Comparison of ENCODE assay signal across 8 cellular contexts in the genomic region with DNA sequence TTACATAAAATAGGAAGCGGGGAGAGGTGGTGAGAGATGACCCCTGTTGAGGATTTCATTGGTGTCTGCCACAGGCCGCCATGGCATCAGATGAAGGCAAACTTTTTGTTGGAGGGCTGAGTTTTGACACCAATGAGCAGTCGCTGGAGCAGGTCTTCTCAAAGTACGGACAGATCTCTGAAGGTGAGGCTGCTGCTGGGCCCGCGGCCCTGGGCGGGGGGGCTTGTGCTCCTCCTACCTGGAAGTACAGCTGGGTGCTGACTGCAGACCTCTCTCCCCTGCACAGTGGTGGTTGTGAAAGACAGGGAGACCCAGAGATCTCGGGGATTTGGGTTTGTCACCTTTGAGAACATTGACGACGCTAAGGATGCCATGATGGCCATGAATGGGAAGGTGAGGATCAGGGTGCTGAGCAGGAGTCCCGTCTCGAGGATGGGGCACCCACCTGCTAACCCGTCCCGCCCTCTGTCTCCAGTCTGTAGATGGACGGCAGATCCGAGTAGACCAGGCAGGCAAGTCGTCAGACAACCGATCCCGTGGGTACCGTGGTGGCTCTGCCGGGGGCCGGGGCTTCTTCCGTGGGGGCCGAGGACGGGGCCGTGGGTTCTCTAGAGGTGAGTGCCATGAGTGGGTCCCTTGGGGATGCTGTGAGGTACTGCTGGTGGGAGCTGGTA. TPM values are rescaled to one million over a fixed set of nuclear protein-coding genes. Genes with fewer than 3 reads are reported as not detected.
DNase-seq lines count a peak whose midpoint lies in the region; ATAC-seq, FAIRE-seq and TF ChIP-seq lines count a peak whose summit lies in the region.

No MANE protein-coding gene starts in this region.

- no TSS peak for BruUV-seq in HepG2 (replicated peaks; lab: Mats Ljungman, UMichigan)

- H3K79me2 ChIP-seq in HepG2 (ENCODE audit: insufficient read depth, low read length), result peaks cover 34% of the 10 kb centered on the region

- H3K9me3 ChIP-seq in HepG2 (ENCODE audit: low read length) (no peaks in the 10 kb centered on the region), thyroid gland (no peaks in the 10 kb centered on the region)

- H2AFZ ChIP-seq in HepG2 (ENCODE audit: low read length), result no peak overlapping the region

- TF ChIP-seq EP300 in HepG2 (IDR thresholded peaks at IDR 0.05; ENCODE audit: low read depth in 2 of 2, low read length in 2 of 2) (no peak), HepG2 (CRISPR knock-in tag; IDR thresholded peaks at IDR 0.05; ENCODE audit: borderline replicate concordance) (no peak)

- POLR2A ChIA-PET in HepG2 (lab: Yijun Ruan, JAX), result interaction anchor here (1.3 to 4.2 kb wide), 3 partner anchors 26 to 103 kb away, joined by 4 to 41 read pairs (median 5); no protein-coding TSS in a partner anchor

- peaks cover 53% of the 10 kb centered on the region for H3K36me3 Mint-ChIP-seq in activated T-cell treated with anti-CD3 and anti-CD28 coated beads, Interleukin-2, amount 50 U/mL, for 24 hours (ENCODE audit: low read depth)
- peaks cover 44% of the 10 kb centered on the region for H3K36me3 Mint-ChIP-seq in activated naive CD8-positive, alpha-beta T cell treated with anti-CD3 and anti-CD28 coated beads, Interleukin-2, amount 50 U/mL, for 24 hours (ENCODE audit: low read depth)

- peaks cover 77% of the 10 kb centered on the region for H3K4me1 ChIP-seq in HepG2 (ENCODE audit: insufficient read depth, low read length)
- peaks cover 55 to 80% of the 10 kb centered on the region in 2 donors for H3K4me1 ChIP-seq in thyroid gland

- peak; percentile 59 for DNase-seq in activated T-cell treated with anti-CD3 and anti-CD28 coated beads, Interleukin-2, amount 50 U/mL, for 24 hours
- DNase-seq in activated T-cell treated with anti-CD3 and anti-CD28 coated beads, Interleukin-2, amount 50 U/mL, for 1 hour, result no peak
- no peak for DNase-seq in activated naive CD8-positive, alpha-beta T cell treated with anti-CD3 and anti-CD28 coated beads, Interleukin-2, amount 50 U/mL, for 24 hours
- DNase-seq in HepG2 (ENCODE audit: low spot score), result no peak
- DNase-seq in thyroid gland, result peak in 1 of 2 donors; percentile 40
- no peak for DNase-seq in AG08395 (ENCODE audit: low spot score)
- DNase-seq in KBM-7, result no peak
- no peak for DNase-seq in GM13976 (ENCODE audit: low spot score)

- H3K27ac ChIP-seq in HepG2 (ENCODE audit: extremely low read length, insufficient read depth, low read length) (peak overlapping the region; percentile 85), thyroid gland (peak overlapping the region; percentile 84 to 95 (median 93))

- TF ChIP-seq POLR2A in HepG2 (IDR thresholded peaks at IDR 0.05; ENCODE audit: insufficient read depth in 1 of 2, low read depth in 2 of 2, low read length in 2 of 2), result no peak; a peak in 1 of 4 replicates
- TF ChIP-seq POLR2A in thyroid gland (IDR thresholded peaks at IDR 0.05), result no peak

- H3K27ac Mint-ChIP-seq in activated T-cell treated with anti-CD3 and anti-CD28 coated beads, Interleukin-2, amount 50 U/mL, for 24 hours, result peak overlapping the region; percentile 97
- peak overlapping the region; percentile 96 for H3K27ac Mint-ChIP-seq in activated naive CD8-positive, alpha-beta T cell treated with anti-CD3 and anti-CD28 coated beads, Interleukin-2, amount 50 U/mL, for 24 hours

- H3K4me1 Mint-ChIP-seq in activated T-cell treated with anti-CD3 and anti-CD28 coated beads, Interleukin-2, amount 50 U/mL, for 24 hours (ENCODE audit: low read depth), result peaks cover 68% of the 10 kb centered on the region
- peaks cover 67% of the 10 kb centered on the region for H3K4me1 Mint-ChIP-seq in activated naive CD8-positive, alpha-beta T cell treated with anti-CD3 and anti-CD28 coated beads, Interleukin-2, amount 50 U/mL, for 24 hours

- TF ChIP-seq RAD21 in HepG2 (CRISPR knock-in tag; IDR thresholded peaks at IDR 0.05), result no peak

- peak overlapping the region; percentile 91 for H3K4me3 Mint-ChIP-seq in activated T-cell treated with anti-CD3 and anti-CD28 coated beads, Interleukin-2, amount 50 U/mL, for 24 hours
- H3K4me3 Mint-ChIP-seq in activated naive CD8-positive, alpha-beta T cell treated with anti-CD3 and anti-CD28 coated beads, Interleukin-2, amount 50 U/mL, for 24 hours, result peak overlapping the region; percentile 95

- H3K9ac ChIP-seq in HepG2 (ENCODE audit: insufficient read depth, low read depth, low read length), result peak overlapping the region; percentile 90; the same call in 1 of the 2 replicates

- TF ChIP-seq CTCF in HepG2 (CRISPR knock-in tag; IDR thresholded peaks at IDR 0.05) (no peak), thyroid gland (IDR thresholded peaks at IDR 0.05) (no peak), GM13976 (IDR thresholded peaks at IDR 0.05; ENCODE audit: borderline replicate concordance, control extremely low read depth, extremely low read depth, insufficient read depth, missing control alignments) (no peak)

- in situ Hi-C loops in HepG2 (cut with HindIII; ENCODE audit: extremely low pct_ligation_motif_present, low pct_unique_long_range_greater_than_20kb) (no loop called here), KBM-7 (cut with MboI; ENCODE audit: low pct_unique_long_range_greater_than_20kb, low sequenced_read_pairs) (no loop called here), GM13976 (cut with MboI; ENCODE audit: low sequenced_read_pairs, unreplicated experiment) (no loop called here)

- FAIRE-seq in HepG2 (lab: Jason Lieb, UNC), result no peak

- ATAC-seq in activated naive CD8-positive, alpha-beta T cell treated with anti-CD3 and anti-CD28 coated beads, Interleukin-2, amount 50 U/mL, for 24 hours, result no peak
- ATAC-seq in HepG2, result no peak

- H4K20me1 ChIP-seq in HepG2 (ENCODE audit: insufficient read depth, low read length), result peaks cover 36% of the 10 kb centered on the region

- H3K9me3 Mint-ChIP-seq in activated T-cell treated with anti-CD3 and anti-CD28 coated beads, Interleukin-2, amount 50 U/mL, for 24 hours, result no peaks in the 10 kb centered on the region
- no peaks in the 10 kb centered on the region for H3K9me3 Mint-ChIP-seq in activated naive CD8-positive, alpha-beta T cell treated with anti-CD3 and anti-CD28 coated beads, Interleukin-2, amount 50 U/mL, for 24 hours

- WGBS in HepG2 (ENCODE audit: low lambda C conversion rate), result 92% methylated on average over 20 of the region's 26 CpGs
- 56 to 61% methylated on average over 15 to 19 of the region's 26 CpGs for WGBS in thyroid gland, 2 donors

- peak overlapping the region in 2 of 3 experiments; percentile 59 to 83; a peak in 1 of 6 replicates for H3K4me3 ChIP-seq in HepG2 (replicated peaks in 1 of 3; ENCODE audit: insufficient read depth in 1 of 3, low read depth in 2 of 3, low read length in 3 of 3)
- peak overlapping the region in 1 of 3 donors; percentile 48 for H3K4me3 ChIP-seq in thyroid gland (replicated peaks in 1 of 3)

- peak overlapping the region; percentile 100 for H3K4me2 ChIP-seq in HepG2 (ENCODE audit: low read depth, low read length)

- H3K27me3 Mint-ChIP-seq in activated T-cell treated with anti-CD3 and anti-CD28 coated beads, Interleukin-2, amount 50 U/mL, for 24 hours, result no peaks in the 10 kb centered on the region
- H3K27me3 Mint-ChIP-seq in activated naive CD8-positive, alpha-beta T cell treated with anti-CD3 and anti-CD28 coated beads, Interleukin-2, amount 50 U/mL, for 24 hours, result no peaks in the 10 kb centered on the region

- H3K27me3 ChIP-seq in HepG2 (ENCODE audit: control insufficient read depth in 1 of 2, insufficient read depth in 2 of 2, low read length in 2 of 2) (no peaks in the 10 kb centered on the region), thyroid gland (no peaks in the 10 kb centered on the region)

- intact Hi-C loops in HepG2 (cut with micrococcal nuclease; ENCODE audit: unreplicated experiment) (no loop called here), thyroid gland (cut with DNase I) (no loop called here)

- H3K36me3 ChIP-seq in HepG2 (replicated peaks in 1 of 2; ENCODE audit: control insufficient read depth in 1 of 2, insufficient read depth in 2 of 2, low read length in 2 of 2), result peaks cover 19 to 46% of the 10 kb centered on the region in 2 experiments
- H3K36me3 ChIP-seq in thyroid gland, result peaks cover 42 to 52% of the 10 kb centered on the region in 2 donors

- CTCF ChIA-PET in HepG2 (lab: Yijun Ruan, JAX; ENCODE audit: low intra/inter-chr PET ratio, low total read pairs), result no interaction called here

RNA-seq across cellular contexts. Expression of gene CIRBP, which starts 1.9 kb away (rescaled TPM):
- 133 and 135 TPM in 2 replicates for total RNA-seq in HepG2 (2016; rRNA removed; fragmentation: Illumina TruSeq; extraction: Trizol)
- total RNA-seq in HepG2 (2016; cell fraction: cytosol; rRNA removed; fragmentation: Illumina TruSeq; extraction: Trizol; ENCODE audit: low read depth), result 96.6 and 116 TPM in 2 replicates
- total RNA-seq in HepG2 (2016; cell fraction: insoluble cytoplasmic fraction; rRNA removed; fragmentation: Illumina TruSeq; extraction: Trizol), result 122 and 153 TPM in 2 replicates
- 83.7 and 88.2 TPM in 2 replicates for total RNA-seq in HepG2 (2016; cell fraction: membrane; rRNA removed; fragmentation: Illumina TruSeq; extraction: Trizol)
- 100 and 108 TPM in 2 replicates for total RNA-seq in HepG2 (2016; cell fraction: nucleus; rRNA removed; fragmentation: Illumina TruSeq; extraction: Trizol)
- polyA plus RNA-seq in HepG2 (2011; rRNA removed), result 140 and 177 TPM in 2 replicates
- polyA plus RNA-seq in HepG2 (2011; cell fraction: cytosol; rRNA removed), result 120 and 152 TPM in 2 replicates
- polyA plus RNA-seq in HepG2 (2011; cell fraction: nucleus; rRNA removed), result 887 and 1,037 TPM in 2 replicates
- polyA plus RNA-seq in HepG2 (2012), result 154 and 221 TPM in 2 replicates
- 39.2 and 45.5 TPM in 2 replicates for polyA plus RNA-seq in HepG2 (2016; cell fraction: cytosol; fragmentation: Illumina TruSeq; extraction: Trizol; ENCODE audit: low read depth)
- polyA plus RNA-seq in HepG2 (2016; cell fraction: insoluble cytoplasmic fraction; fragmentation: Illumina TruSeq; extraction: Trizol; ENCODE audit: low read depth), result 156 and 182 TPM in 2 replicates
- polyA plus RNA-seq in HepG2 (2016; cell fraction: membrane; fragmentation: Illumina TruSeq; extraction: Trizol; ENCODE audit: low read depth), result 63.6 and 72.0 TPM in 2 replicates
- 293 and 318 TPM in 2 replicates for polyA plus RNA-seq in HepG2 (2016; cell fraction: nucleus; fragmentation: Illumina TruSeq; extraction: Trizol; ENCODE audit: insufficient read depth, low read depth)
- polyA minus RNA-seq in HepG2 (2011; rRNA and poly(A)+ RNA removed; ENCODE audit: low replicate concordance), result 38.8 and 49.7 TPM in 2 replicates
- polyA minus RNA-seq in HepG2 (2011; cell fraction: cytosol; rRNA and poly(A)+ RNA removed), result 32.8 and 38.9 TPM in 2 replicates
- 106 and 131 TPM in 2 replicates for polyA minus RNA-seq in HepG2 (2011; cell fraction: nucleus; rRNA and poly(A)+ RNA removed)
- 1,000 to 10,000 TPM in 2 of 4 donors, 100 to 1,000 TPM in 2; 679 to 1,194 (median 893) TPM for total RNA-seq in thyroid gland

RNA-seq across cellular contexts. Expression of gene FAM174C, which starts 4.3 kb away (rescaled TPM):
- total RNA-seq in HepG2 (2016; rRNA removed; fragmentation: Illumina TruSeq; extraction: Trizol), result 21.9 and 31.3 TPM in 2 replicates
- 67.5 and 90.2 TPM in 2 replicates for total RNA-seq in HepG2 (2016; cell fraction: cytosol; rRNA removed; fragmentation: Illumina TruSeq; extraction: Trizol; ENCODE audit: low read depth)
- 14.2 and 28.2 TPM in 2 replicates for total RNA-seq in HepG2 (2016; cell fraction: insoluble cytoplasmic fraction; rRNA removed; fragmentation: Illumina TruSeq; extraction: Trizol)
- total RNA-seq in HepG2 (2016; cell fraction: membrane; rRNA removed; fragmentation: Illumina TruSeq; extraction: Trizol), result 57.9 and 74.3 TPM in 2 replicates
- 18.6 and 22.9 TPM in 2 replicates for total RNA-seq in HepG2 (2016; cell fraction: nucleus; rRNA removed; fragmentation: Illumina TruSeq; extraction: Trizol)
- 19.5 and 21.2 TPM in 2 replicates for polyA plus RNA-seq in HepG2 (2011; rRNA removed)
- polyA plus RNA-seq in HepG2 (2011; cell fraction: cytosol; rRNA removed), result 21.0 and 42.4 TPM in 2 replicates
- polyA plus RNA-seq in HepG2 (2011; cell fraction: nucleus; rRNA removed), result 45.8 and 49.4 TPM in 2 replicates
- 14.1 and 18.2 TPM in 2 replicates for polyA plus RNA-seq in HepG2 (2012)
- 104 and 136 TPM in 2 replicates for polyA plus RNA-seq in HepG2 (2016; cell fraction: cytosol; fragmentation: Illumina TruSeq; extraction: Trizol; ENCODE audit: low read depth)
- polyA plus RNA-seq in HepG2 (2016; cell fraction: insoluble cytoplasmic fraction; fragmentation: Illumina TruSeq; extraction: Trizol; ENCODE audit: low read depth), result 24.1 and 30.7 TPM in 2 replicates
- 78.9 and 88.8 TPM in 2 replicates for polyA plus RNA-seq in HepG2 (2016; cell fraction: membrane; fragmentation: Illumina TruSeq; extraction: Trizol; ENCODE audit: low read depth)
- polyA plus RNA-seq in HepG2 (2016; cell fraction: nucleus; fragmentation: Illumina TruSeq; extraction: Trizol; ENCODE audit: insufficient read depth, low read depth), result 43.0 and 56.8 TPM in 2 replicates
- polyA minus RNA-seq in HepG2 (2011; rRNA and poly(A)+ RNA removed; ENCODE audit: low replicate concordance), result 15.5 and 24.8 TPM in 2 replicates
- polyA minus RNA-seq in HepG2 (2011; cell fraction: cytosol; rRNA and poly(A)+ RNA removed), result 9.4 and 11.7 TPM in 2 replicates
- polyA minus RNA-seq in HepG2 (2011; cell fraction: nucleus; rRNA and poly(A)+ RNA removed), result 6.5 and 6.8 TPM in 2 replicates
- total RNA-seq in thyroid gland, result 100 to 1,000 TPM in 1 of 4 donors, 10 to 100 TPM in 3; 50.8 to 114 (median 64.6) TPM

RNA-seq across cellular contexts. Expression of gene EFNA2, which starts 14.7 kb away (rescaled TPM):
- 4.3 and 9.9 TPM in 2 replicates for total RNA-seq in HepG2 (2016; rRNA removed; fragmentation: Illumina TruSeq; extraction: Trizol)
- 15.0 and 18.4 TPM in 2 replicates for total RNA-seq in HepG2 (2016; cell fraction: cytosol; rRNA removed; fragmentation: Illumina TruSeq; extraction: Trizol; ENCODE audit: low read depth)
- total RNA-seq in HepG2 (2016; cell fraction: insoluble cytoplasmic fraction; rRNA removed; fragmentation: Illumina TruSeq; extraction: Trizol), result 5.2 and 11.1 TPM in 2 replicates
- total RNA-seq in HepG2 (2016; cell fraction: membrane; rRNA removed; fragmentation: Illumina TruSeq; extraction: Trizol), result 27.1 and 33.2 TPM in 2 replicates
- 3.7 and 6.5 TPM in 2 replicates for total RNA-seq in HepG2 (2016; cell fraction: nucleus; rRNA removed; fragmentation: Illumina TruSeq; extraction: Trizol)
- polyA plus RNA-seq in HepG2 (2011; rRNA removed), result 6.0 and 11.1 TPM in 2 replicates
- polyA plus RNA-seq in HepG2 (2011; cell fraction: cytosol; rRNA removed), result 7.3 and 14.1 TPM in 2 replicates
- polyA plus RNA-seq in HepG2 (2011; cell fraction: nucleus; rRNA removed), result 17.9 and 19.5 TPM in 2 replicates
- polyA plus RNA-seq in HepG2 (2012), result 6.4 and 6.8 TPM in 2 replicates
- 17.9 and 19.1 TPM in 2 replicates for polyA plus RNA-seq in HepG2 (2016; cell fraction: cytosol; fragmentation: Illumina TruSeq; extraction: Trizol; ENCODE audit: low read depth)
- polyA plus RNA-seq in HepG2 (2016; cell fraction: insoluble cytoplasmic fraction; fragmentation: Illumina TruSeq; extraction: Trizol; ENCODE audit: low read depth), result 7.9 and 11.2 TPM in 2 replicates
- polyA plus RNA-seq in HepG2 (2016; cell fraction: membrane; fragmentation: Illumina TruSeq; extraction: Trizol; ENCODE audit: low read depth), result 27.7 and 33.0 TPM in 2 replicates
- 11.7 and 13.4 TPM in 2 replicates for polyA plus RNA-seq in HepG2 (2016; cell fraction: nucleus; fragmentation: Illumina TruSeq; extraction: Trizol; ENCODE audit: insufficient read depth, low read depth)
- polyA minus RNA-seq in HepG2 (2011; rRNA and poly(A)+ RNA removed; ENCODE audit: low replicate concordance), result 0.28 and 20.0 TPM in 2 replicates
- polyA minus RNA-seq in HepG2 (2011; cell fraction: cytosol; rRNA and poly(A)+ RNA removed), result 23.0 and 23.8 TPM in 2 replicates
- 2.8 and 4.2 TPM in 2 replicates for polyA minus RNA-seq in HepG2 (2011; cell fraction: nucleus; rRNA and poly(A)+ RNA removed)
- not detected for total RNA-seq in thyroid gland

RNA-seq across cellular contexts. Expression of gene MIDN, which starts 22.6 kb away (rescaled TPM):
- total RNA-seq in HepG2 (2016; rRNA removed; fragmentation: Illumina TruSeq; extraction: Trizol), result 8.4 and 10.7 TPM in 2 replicates
- 6.5 and 7.9 TPM in 2 replicates for total RNA-seq in HepG2 (2016; cell fraction: cytosol; rRNA removed; fragmentation: Illumina TruSeq; extraction: Trizol; ENCODE audit: low read depth)
- 8.9 and 11.0 TPM in 2 replicates for total RNA-seq in HepG2 (2016; cell fraction: insoluble cytoplasmic fraction; rRNA removed; fragmentation: Illumina TruSeq; extraction: Trizol)
- 14.1 and 14.8 TPM in 2 replicates for total RNA-seq in HepG2 (2016; cell fraction: membrane; rRNA removed; fragmentation: Illumina TruSeq; extraction: Trizol)
- total RNA-seq in HepG2 (2016; cell fraction: nucleus; rRNA removed; fragmentation: Illumina TruSeq; extraction: Trizol), result 17.3 and 19.0 TPM in 2 replicates
- polyA plus RNA-seq in HepG2 (2011; rRNA removed), result 18.0 and 19.6 TPM in 2 replicates
- 14.8 and 17.8 TPM in 2 replicates for polyA plus RNA-seq in HepG2 (2011; cell fraction: cytosol; rRNA removed)
- polyA plus RNA-seq in HepG2 (2011; cell fraction: nucleus; rRNA removed), result 116 and 135 TPM in 2 replicates
- 27.5 and 28.1 TPM in 2 replicates for polyA plus RNA-seq in HepG2 (2012)
- polyA plus RNA-seq in HepG2 (2016; cell fraction: cytosol; fragmentation: Illumina TruSeq; extraction: Trizol; ENCODE audit: low read depth), result 2.7 and 3.3 TPM in 2 replicates
- 30.9 and 43.0 TPM in 2 replicates for polyA plus RNA-seq in HepG2 (2016; cell fraction: insoluble cytoplasmic fraction; fragmentation: Illumina TruSeq; extraction: Trizol; ENCODE audit: low read depth)
- 10.2 and 10.3 TPM in 2 replicates for polyA plus RNA-seq in HepG2 (2016; cell fraction: membrane; fragmentation: Illumina TruSeq; extraction: Trizol; ENCODE audit: low read depth)
- 76.5 and 77.9 TPM in 2 replicates for polyA plus RNA-seq in HepG2 (2016; cell fraction: nucleus; fragmentation: Illumina TruSeq; extraction: Trizol; ENCODE audit: insufficient read depth, low read depth)
- polyA minus RNA-seq in HepG2 (2011; rRNA and poly(A)+ RNA removed; ENCODE audit: low replicate concordance), result 14.0 and 39.5 TPM in 2 replicates
- polyA minus RNA-seq in HepG2 (2011; cell fraction: cytosol; rRNA and poly(A)+ RNA removed), result 42.7 and 47.0 TPM in 2 replicates
- 36.8 and 48.0 TPM in 2 replicates for polyA minus RNA-seq in HepG2 (2011; cell fraction: nucleus; rRNA and poly(A)+ RNA removed)
- total RNA-seq in thyroid gland, result 10 to 100 TPM; 16.2 to 89.2 (median 17.9) TPM

RNA-seq across cellular contexts. Expression of gene ATP5F1D, which starts 29.4 kb away (rescaled TPM):
- total RNA-seq in HepG2 (2016; rRNA removed; fragmentation: Illumina TruSeq; extraction: Trizol) (78.7 and 88.0 TPM in 2 replicates), thyroid gland (100 to 1,000 TPM in 1 of 4 donors, 10 to 100 TPM in 3; 39.2 to 182 (median 83.0) TPM)
- total RNA-seq in HepG2 (2016; cell fraction: cytosol; rRNA removed; fragmentation: Illumina TruSeq; extraction: Trizol; ENCODE audit: low read depth), result 72.7 and 79.4 TPM in 2 replicates
- total RNA-seq in HepG2 (2016; cell fraction: insoluble cytoplasmic fraction; rRNA removed; fragmentation: Illumina TruSeq; extraction: Trizol), result 80.1 and 93.1 TPM in 2 replicates
- total RNA-seq in HepG2 (2016; cell fraction: membrane; rRNA removed; fragmentation: Illumina TruSeq; extraction: Trizol), result 72.8 and 84.2 TPM in 2 replicates
- total RNA-seq in HepG2 (2016; cell fraction: nucleus; rRNA removed; fragmentation: Illumina TruSeq; extraction: Trizol), result 40.6 and 53.8 TPM in 2 replicates
- polyA plus RNA-seq in HepG2 (2011; rRNA removed), result 39.4 and 49.3 TPM in 2 replicates
- 61.0 and 112 TPM in 2 replicates for polyA plus RNA-seq in HepG2 (2011; cell fraction: cytosol; rRNA removed)
- 105 and 111 TPM in 2 replicates for polyA plus RNA-seq in HepG2 (2011; cell fraction: nucleus; rRNA removed)
- polyA plus RNA-seq in HepG2 (2012), result 67.0 and 70.9 TPM in 2 replicates
- 126 and 135 TPM in 2 replicates for polyA plus RNA-seq in HepG2 (2016; cell fraction: cytosol; fragmentation: Illumina TruSeq; extraction: Trizol; ENCODE audit: low read depth)
- polyA plus RNA-seq in HepG2 (2016; cell fraction: insoluble cytoplasmic fraction; fragmentation: Illumina TruSeq; extraction: Trizol; ENCODE audit: low read depth), result 131 and 155 TPM in 2 replicates
- polyA plus RNA-seq in HepG2 (2016; cell fraction: membrane; fragmentation: Illumina TruSeq; extraction: Trizol; ENCODE audit: low read depth), result 112 and 121 TPM in 2 replicates
- 129 and 134 TPM in 2 replicates for polyA plus RNA-seq in HepG2 (2016; cell fraction: nucleus; fragmentation: Illumina TruSeq; extraction: Trizol; ENCODE audit: insufficient read depth, low read depth)
- polyA minus RNA-seq in HepG2 (2011; rRNA and poly(A)+ RNA removed; ENCODE audit: low replicate concordance), result 60.5 and 86.6 TPM in 2 replicates
- 53.6 and 68.0 TPM in 2 replicates for polyA minus RNA-seq in HepG2 (2011; cell fraction: cytosol; rRNA and poly(A)+ RNA removed)
- polyA minus RNA-seq in HepG2 (2011; cell fraction: nucleus; rRNA and poly(A)+ RNA removed), result 14.7 and 18.9 TPM in 2 replicates

Comparison
In these comparisons a context has a peak if more than half of its experiments do, and no peak if none do; other contexts are left out.
1. RNA of gene EFNA2, which starts 14.7 kb away (total RNA-seq): 3.7 to 33.2 TPM in HepG2; not detected in thyroid gland; every median in the first group is over 4 times any median in the second.